ENCODE assay signal across 1 cellular context in the genomic region with DNA sequence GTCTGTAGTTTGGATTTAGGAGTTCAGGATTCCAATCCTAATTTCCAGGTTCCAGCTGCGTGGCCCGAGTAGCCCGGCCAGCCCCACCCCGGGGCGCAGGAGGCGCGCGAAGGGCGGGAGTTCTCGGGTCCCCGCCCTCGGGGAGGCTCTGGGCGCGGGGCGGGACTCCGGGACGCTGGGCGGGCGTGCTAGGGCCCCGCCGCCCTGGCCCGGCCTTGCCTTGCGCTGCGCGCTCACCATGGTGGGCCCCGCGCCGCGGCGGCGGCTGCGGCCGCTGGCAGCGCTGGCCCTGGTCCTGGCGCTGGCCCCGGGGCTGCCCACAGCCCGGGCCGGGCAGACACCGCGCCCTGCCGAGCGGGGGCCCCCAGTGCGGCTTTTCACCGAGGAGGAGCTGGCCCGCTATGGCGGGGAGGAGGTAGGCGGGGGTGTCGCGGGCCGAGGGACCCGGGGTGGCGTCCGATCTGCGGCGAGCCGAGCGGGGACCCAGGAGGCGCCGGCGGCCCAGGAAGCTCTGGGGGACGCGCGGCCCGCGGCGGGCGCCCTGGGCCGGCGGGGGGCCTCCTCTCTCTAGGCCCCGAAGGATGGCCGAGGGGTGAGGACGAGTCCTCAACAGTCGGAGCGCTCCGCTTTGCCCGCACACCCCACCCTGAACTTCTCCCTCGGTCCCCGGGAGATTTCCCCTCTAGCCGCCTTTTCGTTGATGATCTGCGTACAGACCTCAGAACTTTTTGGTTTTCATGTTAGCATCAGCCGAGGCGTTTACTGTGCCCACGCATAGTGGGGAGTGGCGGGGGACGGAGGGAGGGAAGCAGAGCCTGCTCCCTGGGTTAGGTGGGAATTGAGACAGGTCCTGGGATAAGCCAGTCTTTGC.
A peak's percentile ranks its signal among the peaks of the same experiment; 100 is the strongest.
TF ChIP-seq lines count a peak whose summit lies in the region.

Gene NENF, plus strand, starts transcription at position 215 of the 871 bp plus-strand sequence. Its CDS starts 24 bp downstream, at position 239.

TF ChIP-seq in HCT116, 20 proteins besides CTCF, POLR2A, EP300 and RAD21 (continued from another document):
- TF ChIP-seq, protein P1, sequence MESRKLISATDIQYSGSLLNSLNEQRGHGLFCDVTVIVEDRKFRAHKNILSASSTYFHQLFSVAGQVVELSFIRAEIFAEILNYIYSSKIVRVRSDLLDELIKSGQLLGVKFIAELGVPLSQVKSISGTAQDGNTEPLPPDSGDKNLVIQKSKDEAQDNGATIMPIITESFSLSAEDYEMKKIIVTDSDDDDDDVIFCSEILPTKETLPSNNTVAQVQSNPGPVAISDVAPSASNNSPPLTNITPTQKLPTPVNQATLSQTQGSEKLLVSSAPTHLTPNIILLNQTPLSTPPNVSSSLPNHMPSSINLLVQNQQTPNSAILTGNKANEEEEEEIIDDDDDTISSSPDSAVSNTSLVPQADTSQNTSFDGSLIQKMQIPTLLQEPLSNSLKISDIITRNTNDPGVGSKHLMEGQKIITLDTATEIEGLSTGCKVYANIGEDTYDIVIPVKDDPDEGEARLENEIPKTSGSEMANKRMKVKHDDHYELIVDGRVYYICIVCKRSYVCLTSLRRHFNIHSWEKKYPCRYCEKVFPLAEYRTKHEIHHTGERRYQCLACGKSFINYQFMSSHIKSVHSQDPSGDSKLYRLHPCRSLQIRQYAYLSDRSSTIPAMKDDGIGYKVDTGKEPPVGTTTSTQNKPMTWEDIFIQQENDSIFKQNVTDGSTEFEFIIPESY (IDR thresholded peaks at IDR 0.05; ENCODE audit: extremely low read depth, insufficient replicate concordance, low read length) = no peak
- TF ChIP-seq ZFX (IDR thresholded peaks at IDR 0.05) (peak; percentile 94), CEBPB (IDR thresholded peaks at IDR 0.05; ENCODE audit: low read depth) (no peak)
